8 cellular contexts compared by ENCODE assay signal in genomic region chr3:197734667-197735318, GRCh38. TPM values are rescaled to one million over a fixed set of nuclear protein-coding genes. Genes with fewer than 3 reads are reported as not detected.
DNase-seq lines count a peak whose midpoint lies in the region; ATAC-seq and FAIRE-seq lines count a peak whose summit lies in the region.

No MANE protein-coding gene starts in this region.

- WGBS in small intestine, 3 donors = 68 to 79% (median 79%) methylated on average over 7 of the region's 7 CpGs

- H3K27ac ChIP-seq in small intestine (ENCODE audit: low read depth in 1 of 2, low read length in 1 of 2) = peak overlapping the region in 1 of 2 donors; percentile 72

- no peaks in the 10 kb centered on the region for H3K27me3 Mint-ChIP-seq in activated CD4-positive, alpha-beta T cell treated with anti-CD3 and anti-CD28 coated beads, Interleukin-2, amount 10 ng/mL, durations not matched to agents 7 days and 5 days

- POLR2A ChIA-PET in activated CD4-positive, alpha-beta T cell treated with anti-CD3 and anti-CD28 coated beads, Interleukin-2, amount 10 ng/mL, durations not matched to agents 7 days and 5 days (lab: Charles Lee) = no interaction called here

- H3K4me3 ChIP-seq in small intestine (ENCODE audit: low read depth in 1 of 2, low read length in 2 of 2) = no peak overlapping the region

- H3K9me3 ChIP-seq in small intestine (ENCODE audit: control insufficient read depth, low read depth) = no peaks in the 10 kb centered on the region

- H3K27ac Mint-ChIP-seq in activated CD4-positive, alpha-beta T cell treated with anti-CD3 and anti-CD28 coated beads, Interleukin-2, amount 10 ng/mL, durations not matched to agents 7 days and 5 days = peak overlapping the region; percentile 34

- H3K36me3 ChIP-seq in small intestine (ENCODE audit: control insufficient read depth in 2 of 2, insufficient read depth in 2 of 2, low read length in 2 of 2) = no peaks in the 10 kb centered on the region

- H3K9me3 Mint-ChIP-seq in activated CD4-positive, alpha-beta T cell treated with anti-CD3 and anti-CD28 coated beads, Interleukin-2, amount 10 ng/mL, durations not matched to agents 7 days and 5 days = no peaks in the 10 kb centered on the region

- H3K4me3 Mint-ChIP-seq in activated CD4-positive, alpha-beta T cell treated with anti-CD3 and anti-CD28 coated beads, Interleukin-2, amount 10 ng/mL, durations not matched to agents 7 days and 5 days = peak overlapping the region; percentile 63

- CTCF ChIA-PET in activated CD4-positive, alpha-beta T cell treated with anti-CD3 and anti-CD28 coated beads, Interleukin-2, amount 10 ng/mL, durations not matched to agents 7 days and 5 days (lab: Charles Lee) = interaction anchor here (1.7 kb wide), 1 partner anchor 16 kb away, joined by 6 read pairs; no protein-coding TSS in a partner anchor

- peaks cover 43% of the 10 kb centered on the region for H3K4me1 Mint-ChIP-seq in activated CD4-positive, alpha-beta T cell treated with anti-CD3 and anti-CD28 coated beads, Interleukin-2, amount 10 ng/mL, durations not matched to agents 7 days and 5 days

- peaks cover 0 to 2% of the 10 kb centered on the region in 2 donors for H3K4me1 ChIP-seq in small intestine (ENCODE audit: control insufficient read depth in 2 of 2, insufficient read depth in 1 of 2, low read depth in 1 of 2, low read length in 1 of 2)

- no peak for DNase-seq in activated CD4-positive, alpha-beta T cell treated with anti-CD3 and anti-CD28 coated beads, Interleukin-2, amount 10 ng/mL, durations not matched to agents 7 days and 5 days
- no peak for DNase-seq in activated CD4-positive, alpha-beta T cell treated with anti-CD3 and anti-CD28 coated beads for 4 hours
- DNase-seq in SKM-1 treated with dmso at 0.1 percent for 144 hours (lab: John Stamatoyannopoulos, UW; ENCODE audit: unreplicated experiment) (peak; percentile 36), small intestine (peak; percentile 7), NCI-H2081 (lab: John Stamatoyannopoulos, UW) (no peak), NCI-H2081 treated with DMSO at 0.1 percent for 48 hours (lab: John Stamatoyannopoulos, UW) (no peak)

- peaks cover 11% of the 10 kb centered on the region for H3K36me3 Mint-ChIP-seq in activated CD4-positive, alpha-beta T cell treated with anti-CD3 and anti-CD28 coated beads, Interleukin-2, amount 10 ng/mL, durations not matched to agents 7 days and 5 days (ENCODE audit: low read depth)

- FAIRE-seq in small intestine (lab: Jason Lieb, UNC) = no peak

- H3K27me3 ChIP-seq in small intestine (ENCODE audit: control insufficient read depth in 2 of 2, insufficient read depth in 2 of 2, low read length in 2 of 2) = no peaks in the 10 kb centered on the region

- peak; percentile 41 for ATAC-seq in HG02970 (IDR thresholded peaks at IDR 0.05; ENCODE audit: low FRiP score, unreplicated experiment)
- no peak for ATAC-seq in GM21737 (IDR thresholded peaks at IDR 0.05; ENCODE audit: unreplicated experiment)

RNA-seq across cellular contexts. Expression of gene RUBCN, which starts 1.9 kb away (rescaled TPM):
- total RNA-seq in activated CD4-positive, alpha-beta T cell treated with anti-CD3 and anti-CD28 coated beads, Interleukin-2, amount 10 ng/mL, durations not matched to agents 7 days and 5 days = 10 to 100 TPM; 43.3 to 44.5 TPM
- polyA plus RNA-seq in small intestine = 10 to 100 TPM in 2 of 3 donors, 1 to 10 TPM in 1; 6.9 to 14.6 (median 11.0) TPM

RNA-seq across cellular contexts. Expression of gene FYTTD1, which starts 14.9 kb away (rescaled TPM):
- 10 to 100 TPM; 35.7 to 38.8 TPM for total RNA-seq in activated CD4-positive, alpha-beta T cell treated with anti-CD3 and anti-CD28 coated beads, Interleukin-2, amount 10 ng/mL, durations not matched to agents 7 days and 5 days
- polyA plus RNA-seq in small intestine = 10 to 100 TPM; 11.2 to 13.0 (median 11.3) TPM

RNA-seq across cellular contexts. Expression of gene LRCH3, which starts 56.3 kb away (rescaled TPM):
- 10 to 100 TPM; 54.0 to 58.0 TPM for total RNA-seq in activated CD4-positive, alpha-beta T cell treated with anti-CD3 and anti-CD28 coated beads, Interleukin-2, amount 10 ng/mL, durations not matched to agents 7 days and 5 days
- 10 to 100 TPM in 1 of 3 donors, 1 to 10 TPM in 2; 4.6 to 25.4 (median 6.7) TPM for polyA plus RNA-seq in small intestine

Comparison
In these comparisons a context has a peak if more than half of its experiments do, and no peak if none do; other contexts are left out.
1. DNase-seq: peak in SKM-1 treated with dmso at 0.1 percent for 144 hours (single experiment) and small intestine (single experiment); none in activated CD4-positive, alpha-beta T cell treated with anti-CD3 and anti-CD28 coated beads, Interleukin-2, amount 10 ng/mL, durations not matched to agents 7 days and 5 days (single experiment), activated CD4-positive, alpha-beta T cell treated with anti-CD3 and anti-CD28 coated beads for 4 hours (0 of 2), NCI-H2081 (0 of 2) and NCI-H2081 treated with DMSO at 0.1 percent for 48 hours (single experiment).